ENCODE assay signal across 9 cellular contexts in genomic region chr3:62873672-62874397, GRCh38. TPM values are rescaled to one million over a fixed set of nuclear protein-coding genes. Genes with fewer than 3 reads are reported as not detected.
A peak's percentile ranks its signal among the peaks of the same experiment; 100 is the strongest.
DNase-seq lines count a peak whose midpoint lies in the region; ATAC-seq, FAIRE-seq and TF ChIP-seq lines count a peak whose summit lies in the region.
"Had no signal": no experiment of that assay in that cellular context is flagged by ENCODE, and none has a peak within 500 bp of the region (broad histone marks: within the 10 kb centered on the region; RNA-seq: fewer than 3 reads in every experiment).

No MANE protein-coding gene starts in this region.

- CTCF ChIA-PET in SK-N-SH (lab: Yijun Ruan, JAX): interaction anchor here (0.6 to 6.6 kb wide), 27 partner anchors 10 to 355 kb away, joined by 3 to 57 read pairs (median 4); no protein-coding TSS in a partner anchor

- no peak for TF ChIP-seq EP300 in SK-N-SH (IDR thresholded peaks at IDR 0.05; ENCODE audit: borderline replicate concordance in 1 of 2, low read depth in 1 of 2, low read length in 1 of 2)

- no peaks in the 10 kb centered on the region for H3K9me2 ChIP-seq in SK-N-SH

- H3K27ac ChIP-seq in C4-2B: no peak overlapping the region
- peak overlapping the region; percentile 50 to 63 for H3K27ac ChIP-seq in SK-N-SH (ENCODE audit: low read depth in 2 of 2, low read length in 1 of 2)
- H3K27ac ChIP-seq: epithelial cell of prostate had no signal

- no peaks in the 10 kb centered on the region for H4K20me1 ChIP-seq in SK-N-SH (ENCODE audit: insufficient read depth)

- peak overlapping the region; percentile 61 to 66 for H3K4me3 ChIP-seq in SK-N-SH (ENCODE audit: low read depth in 2 of 2, low read length in 1 of 2)

- POLR2A ChIA-PET in SK-N-SH (lab: Yijun Ruan, JAX): interaction anchor here (0.9 kb wide), 1 partner anchor 13 kb away, joined by 3 read pairs; no protein-coding TSS in a partner anchor

- peak overlapping the region; percentile 84 for H2AFZ ChIP-seq in SK-N-SH (ENCODE audit: low read depth)

- peaks cover 16% of the 10 kb centered on the region for H3F3A ChIP-seq in SK-N-SH (replicated peaks; ENCODE audit: insufficient read depth)

- FAIRE-seq in HTR-8/SVneo (lab: Jason Lieb, UNC): no peak

- intact Hi-C loops in cardiac septum (cut with DNase I): loop anchor here (2.0 kb wide), 1 partner anchor 319 kb away; no protein-coding TSS in a partner anchor

- H3K27me3 ChIP-seq in SK-N-SH (ENCODE audit: insufficient read depth): no peaks in the 10 kb centered on the region

- H3K4me1 ChIP-seq in SK-N-SH (ENCODE audit: control insufficient read depth in 1 of 2, insufficient read depth in 2 of 2, low read depth in 1 of 2, low read length in 1 of 2): peaks cover 0 to 15% of the 10 kb centered on the region in 2 experiments; a peak in 2 of 4 replicates

- TF ChIP-seq CTCF in C4-2B (conservative IDR thresholded peaks at IDR 0.05) (peak; percentile 16; the same call in 1 of the 2 replicates), SK-N-SH (IDR thresholded peaks at IDR 0.05) (peak; percentile 53)

- H3K4me2 ChIP-seq in SK-N-SH: peak overlapping the region; percentile 83

- WGBS in SK-N-SH (ENCODE audit: low lambda C conversion rate): 3% methylated on average over 25 of the region's 56 CpGs

- no peaks in the 10 kb centered on the region for H3K36me3 ChIP-seq in SK-N-SH (replicated peaks in 1 of 2; ENCODE audit: control insufficient read depth in 1 of 2, insufficient read depth in 2 of 2, low read length in 1 of 2)

- no peaks in the 10 kb centered on the region; the same call in 1 of the 2 replicates for H3K79me2 ChIP-seq in SK-N-SH (ENCODE audit: insufficient read depth)

- peak overlapping the region; percentile 45; the same call in 1 of the 2 replicates for H3K9ac ChIP-seq in SK-N-SH

- TF ChIP-seq RAD21 in SK-N-SH (IDR thresholded peaks at IDR 0.05; ENCODE audit: low read length): peak; percentile 56

- ATAC-seq in HG03097 (IDR thresholded peaks at IDR 0.05; ENCODE audit: low FRiP score, unreplicated experiment): no peak
- no peak for ATAC-seq in HG03139 (IDR thresholded peaks at IDR 0.05; ENCODE audit: unreplicated experiment)

- no peaks in the 10 kb centered on the region for H3K9me3 ChIP-seq in SK-N-SH

- DNase-seq in HTR-8/SVneo (ENCODE audit: insufficient read length, low spot score) (peak; percentile 4), SK-N-SH (peak; percentile 81), cardiac septum (ENCODE audit: low spot score) (peak; percentile 83), pons (ENCODE audit: low spot score) (peak; percentile 40)
- DNase-seq in stimulated activated CD8-positive, alpha-beta memory T cell treated with anti-CD3 and anti-CD28 coated beads, Interleukin-4, amount 100 ng/mL, for 48 hours: no peak

TF ChIP-seq in SK-N-SH, 30 proteins besides CTCF, POLR2A, EP300 and RAD21:
- TF ChIP-seq, protein P1, sequence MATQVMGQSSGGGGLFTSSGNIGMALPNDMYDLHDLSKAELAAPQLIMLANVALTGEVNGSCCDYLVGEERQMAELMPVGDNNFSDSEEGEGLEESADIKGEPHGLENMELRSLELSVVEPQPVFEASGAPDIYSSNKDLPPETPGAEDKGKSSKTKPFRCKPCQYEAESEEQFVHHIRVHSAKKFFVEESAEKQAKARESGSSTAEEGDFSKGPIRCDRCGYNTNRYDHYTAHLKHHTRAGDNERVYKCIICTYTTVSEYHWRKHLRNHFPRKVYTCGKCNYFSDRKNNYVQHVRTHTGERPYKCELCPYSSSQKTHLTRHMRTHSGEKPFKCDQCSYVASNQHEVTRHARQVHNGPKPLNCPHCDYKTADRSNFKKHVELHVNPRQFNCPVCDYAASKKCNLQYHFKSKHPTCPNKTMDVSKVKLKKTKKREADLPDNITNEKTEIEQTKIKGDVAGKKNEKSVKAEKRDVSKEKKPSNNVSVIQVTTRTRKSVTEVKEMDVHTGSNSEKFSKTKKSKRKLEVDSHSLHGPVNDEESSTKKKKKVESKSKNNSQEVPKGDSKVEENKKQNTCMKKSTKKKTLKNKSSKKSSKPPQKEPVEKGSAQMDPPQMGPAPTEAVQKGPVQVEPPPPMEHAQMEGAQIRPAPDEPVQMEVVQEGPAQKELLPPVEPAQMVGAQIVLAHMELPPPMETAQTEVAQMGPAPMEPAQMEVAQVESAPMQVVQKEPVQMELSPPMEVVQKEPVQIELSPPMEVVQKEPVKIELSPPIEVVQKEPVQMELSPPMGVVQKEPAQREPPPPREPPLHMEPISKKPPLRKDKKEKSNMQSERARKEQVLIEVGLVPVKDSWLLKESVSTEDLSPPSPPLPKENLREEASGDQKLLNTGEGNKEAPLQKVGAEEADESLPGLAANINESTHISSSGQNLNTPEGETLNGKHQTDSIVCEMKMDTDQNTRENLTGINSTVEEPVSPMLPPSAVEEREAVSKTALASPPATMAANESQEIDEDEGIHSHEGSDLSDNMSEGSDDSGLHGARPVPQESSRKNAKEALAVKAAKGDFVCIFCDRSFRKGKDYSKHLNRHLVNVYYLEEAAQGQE (IDR thresholded peaks at IDR 0.05; ENCODE audit: low read depth, low read length): 0 out of 2 replicates have a peak, but pooled peaks have one; percentile 13
- TF ChIP-seq FOXJ3 (CRISPR knock-in tag; IDR thresholded peaks at IDR 0.05): no peak
- peak; percentile 66 for TF ChIP-seq SMC3 (IDR thresholded peaks at IDR 0.05; ENCODE audit: low read depth, low read length)
- TF ChIP-seq POLR2AphosphoS5 (IDR thresholded peaks at IDR 0.05; ENCODE audit: low read depth, low read length): no peak
- 0 out of 2 replicates have a peak, but pooled peaks have one; percentile 7 for TF ChIP-seq NRF1 (IDR thresholded peaks at IDR 0.05; ENCODE audit: low read depth, low read length)
- TF ChIP-seq, protein P2, sequence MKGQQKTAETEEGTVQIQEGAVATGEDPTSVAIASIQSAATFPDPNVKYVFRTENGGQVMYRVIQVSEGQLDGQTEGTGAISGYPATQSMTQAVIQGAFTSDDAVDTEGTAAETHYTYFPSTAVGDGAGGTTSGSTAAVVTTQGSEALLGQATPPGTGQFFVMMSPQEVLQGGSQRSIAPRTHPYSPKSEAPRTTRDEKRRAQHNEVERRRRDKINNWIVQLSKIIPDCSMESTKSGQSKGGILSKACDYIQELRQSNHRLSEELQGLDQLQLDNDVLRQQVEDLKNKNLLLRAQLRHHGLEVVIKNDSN (IDR thresholded peaks at IDR 0.05; ENCODE audit: borderline replicate concordance, low read depth): peak; percentile 63; the same call in 1 of the 2 replicates
- TF ChIP-seq RXRA (IDR thresholded peaks at IDR 0.05; ENCODE audit: borderline replicate concordance, low read depth): no peak
- TF ChIP-seq JUND (IDR thresholded peaks at IDR 0.05): no peak
- TF ChIP-seq GATA2 (CRISPR knock-in tag; IDR thresholded peaks at IDR 0.05): peak; percentile 64; the same call in 1 of the 2 replicates
- no peak for TF ChIP-seq MXI1 (IDR thresholded peaks at IDR 0.05; ENCODE audit: low read depth, low read length)
- TF ChIP-seq, protein P3, sequence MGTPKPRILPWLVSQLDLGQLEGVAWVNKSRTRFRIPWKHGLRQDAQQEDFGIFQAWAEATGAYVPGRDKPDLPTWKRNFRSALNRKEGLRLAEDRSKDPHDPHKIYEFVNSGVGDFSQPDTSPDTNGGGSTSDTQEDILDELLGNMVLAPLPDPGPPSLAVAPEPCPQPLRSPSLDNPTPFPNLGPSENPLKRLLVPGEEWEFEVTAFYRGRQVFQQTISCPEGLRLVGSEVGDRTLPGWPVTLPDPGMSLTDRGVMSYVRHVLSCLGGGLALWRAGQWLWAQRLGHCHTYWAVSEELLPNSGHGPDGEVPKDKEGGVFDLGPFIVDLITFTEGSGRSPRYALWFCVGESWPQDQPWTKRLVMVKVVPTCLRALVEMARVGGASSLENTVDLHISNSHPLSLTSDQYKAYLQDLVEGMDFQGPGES (IDR thresholded peaks at IDR 0.05; ENCODE audit: low read depth, low read length): no peak
- no peak for TF ChIP-seq MAX (IDR thresholded peaks at IDR 0.05; ENCODE audit: low read depth)
- TF ChIP-seq CHD2 (IDR thresholded peaks at IDR 0.05; ENCODE audit: low read length, partially characterized antibody): no peak
- peak; percentile 33; the same call in 1 of the 2 replicates for TF ChIP-seq TCF12 (IDR thresholded peaks at IDR 0.05)
- peak; percentile 3; the same call in 1 of the 2 replicates for TF ChIP-seq TAF1 (IDR thresholded peaks at IDR 0.05; ENCODE audit: borderline replicate concordance, low read depth, low read length)
- TF ChIP-seq SIN3A (IDR thresholded peaks at IDR 0.05; ENCODE audit: borderline replicate concordance, low read depth, low read length): no peak; the same call in 1 of the 2 replicates

RNA-seq across cellular contexts. Expression of gene CADPS, which starts 1.4 kb away (rescaled TPM):
- 5.8 and 7.3 TPM in 2 replicates for polyA plus RNA-seq in SK-N-SH (2012; rRNA removed)
- 5.6 and 6.6 TPM in 2 replicates for polyA plus RNA-seq in SK-N-SH (2012; cell fraction: cytosol; rRNA removed)
- 10.8 and 18.0 TPM in 2 replicates for polyA plus RNA-seq in SK-N-SH (2012; cell fraction: nucleus; rRNA removed)
- 45.1 TPM for total RNA-seq in cardiac septum
